ENCODE assay signal across 1 cellular context in genomic region chr12:120538281-120539156, GRCh38.
TF ChIP-seq lines count a peak whose summit lies in the region.

No MANE protein-coding gene starts in this region.

TF ChIP-seq in GM12878, 131 proteins besides CTCF, POLR2A, EP300 and RAD21:
- TF ChIP-seq HDAC2 (IDR thresholded peaks at IDR 0.05) (no peak), JUND (IDR thresholded peaks at IDR 0.05; ENCODE audit: low read depth, low read length) (no peak), E2F8 (IDR thresholded peaks at IDR 0.05; ENCODE audit: low read depth, partially characterized antibody) (no peak), EGR1 (IDR thresholded peaks at IDR 0.05; ENCODE audit: borderline replicate concordance in 1 of 2, low read depth in 2 of 2, low read length in 2 of 2) (no peak)
